In genomic region chr4:144583658-144584057, GRCh38 we compare ENCODE assay signal across 16 cellular contexts.
DNase-seq lines count a peak whose midpoint lies in the region; ATAC-seq and TF ChIP-seq lines count a peak whose summit lies in the region.
"Had no signal": no experiment of that assay in that cellular context is flagged by ENCODE, and none has a peak within 500 bp of the region (broad histone marks: within the 10 kb centered on the region; RNA-seq: fewer than 3 reads in every experiment).

No MANE protein-coding gene starts in this region.

- no peak for ATAC-seq in PC-3
- ATAC-seq in lung (ENCODE audit: insufficient read depth, low FRiP score), result peak; percentile 46

- H3K4me3 Mint-ChIP-seq in activated CD4-positive, alpha-beta T cell treated with anti-CD3 and anti-CD28 coated beads, Interleukin-2, amount 10 ng/mL, durations not matched to agents 7 days and 5 days, result no peak overlapping the region
- H3K4me3 Mint-ChIP-seq: activated CD4-positive, alpha-beta memory T cell treated with anti-CD3 and anti-CD28 coated beads for 36 hours; neural crest cell; stimulated activated naive CD8-positive, alpha-beta T cell treated with anti-CD3 and anti-CD28 coated beads, Interleukin-15, amount 100 ng/mL, for 72 hours had no signal

- H3K4me2 ChIP-seq in PC-3 (ENCODE audit: low read length), result peak overlapping the region; percentile 85

- no peaks in the 10 kb centered on the region for H3K79me2 ChIP-seq in PC-3 (ENCODE audit: low read length)

- H3K4me1 ChIP-seq in PC-3 (ENCODE audit: insufficient read depth, low read length) (peaks cover 59% of the 10 kb centered on the region), lung (ENCODE audit: control insufficient read depth in 2 of 2, insufficient read depth in 2 of 2, low read length in 2 of 2) (peaks cover 0 to 1% of the 10 kb centered on the region in 2 donors)
- H3K4me1 ChIP-seq: ascending aorta had no signal

- CTCF ChIA-PET in PC-3 (lab: Charles Lee), result interaction anchor here (0.6 kb wide), 1 partner anchor 13 kb away, joined by 4 read pairs; no protein-coding TSS in a partner anchor
- CTCF ChIA-PET in activated CD4-positive, alpha-beta T cell treated with anti-CD3 and anti-CD28 coated beads, Interleukin-2, amount 10 ng/mL, durations not matched to agents 7 days and 5 days (lab: Charles Lee), result no interaction called here

- no TSS peak for BruUV-seq in PC-3 (replicated peaks; lab: Mats Ljungman, UMichigan)

- TF ChIP-seq CTCF in AG09309 (IDR thresholded peaks at IDR 0.05; ENCODE audit: control insufficient read depth, insufficient read depth, low read depth, low read length, missing control alignments) (no peak), PC-3 (conservative IDR thresholded peaks at IDR 0.05; ENCODE audit: low read depth, low read length) (no peak), lung (IDR thresholded peaks at IDR 0.05; ENCODE audit: control extremely low read depth, extremely low read depth) (no peak)

- DNase-seq in AG09309 (ENCODE audit: low read depth) (peak; percentile 51), PC-3 (peak; percentile 68), fibroblast of gingiva (ENCODE audit: low read depth) (peak; percentile 65), lung (ENCODE audit: low spot score) (no peak), erythroblast (lab: John Stamatoyannopoulos, UW) (no peak), 8988T (no peak), HPDE6-E6E7 (ENCODE audit: extremely low spot score) (no peak)
- DNase-seq in activated CD4-positive, alpha-beta T cell treated with anti-CD3 and anti-CD28 coated beads, Interleukin-2, amount 10 ng/mL, durations not matched to agents 7 days and 5 days, result no peak
- DNase-seq: activated CD4-positive, alpha-beta memory T cell treated with anti-CD3 and anti-CD28 coated beads for 36 hours; effector CD4-positive, alpha-beta T cell; NCI-H2081; NCI-H774; RPMI8226; stimulated activated naive CD8-positive, alpha-beta T cell treated with anti-CD3 and anti-CD28 coated beads, Interleukin-15, amount 100 ng/mL, for 72 hours had no signal

- H3K27ac Mint-ChIP-seq in activated CD4-positive, alpha-beta T cell treated with anti-CD3 and anti-CD28 coated beads, Interleukin-2, amount 10 ng/mL, durations not matched to agents 7 days and 5 days, result no peak overlapping the region
- H3K27ac Mint-ChIP-seq: activated CD4-positive, alpha-beta memory T cell treated with anti-CD3 and anti-CD28 coated beads for 36 hours; stimulated activated naive CD8-positive, alpha-beta T cell treated with anti-CD3 and anti-CD28 coated beads, Interleukin-15, amount 100 ng/mL, for 72 hours had no signal

- no peaks in the 10 kb centered on the region for H3K36me3 Mint-ChIP-seq in activated CD4-positive, alpha-beta T cell treated with anti-CD3 and anti-CD28 coated beads, Interleukin-2, amount 10 ng/mL, durations not matched to agents 7 days and 5 days (ENCODE audit: low read depth)
- H3K36me3 Mint-ChIP-seq: activated CD4-positive, alpha-beta memory T cell treated with anti-CD3 and anti-CD28 coated beads for 36 hours had no signal

- H3K36me3 ChIP-seq in PC-3 (ENCODE audit: low read depth, low read length) (no peaks in the 10 kb centered on the region), lung (ENCODE audit: control insufficient read depth in 2 of 2, insufficient read depth in 2 of 2, low read length in 2 of 2) (no peaks in the 10 kb centered on the region)
- H3K36me3 ChIP-seq: ascending aorta had no signal

- H3K27me3 Mint-ChIP-seq in activated CD4-positive, alpha-beta T cell treated with anti-CD3 and anti-CD28 coated beads, Interleukin-2, amount 10 ng/mL, durations not matched to agents 7 days and 5 days, result no peaks in the 10 kb centered on the region

- H3K4me1 Mint-ChIP-seq in activated CD4-positive, alpha-beta T cell treated with anti-CD3 and anti-CD28 coated beads, Interleukin-2, amount 10 ng/mL, durations not matched to agents 7 days and 5 days, result no peaks in the 10 kb centered on the region
- H3K4me1 Mint-ChIP-seq: stimulated activated naive CD8-positive, alpha-beta T cell treated with anti-CD3 and anti-CD28 coated beads, Interleukin-15, amount 100 ng/mL, for 72 hours had no signal

- no peaks in the 10 kb centered on the region for H3K9me2 ChIP-seq in PC-3 (replicated peaks; ENCODE audit: low read length)

- H3K9me3 Mint-ChIP-seq in activated CD4-positive, alpha-beta T cell treated with anti-CD3 and anti-CD28 coated beads, Interleukin-2, amount 10 ng/mL, durations not matched to agents 7 days and 5 days, result peaks cover 4% of the 10 kb centered on the region

- POLR2A ChIA-PET in PC-3 (lab: Charles Lee; ENCODE audit: unreplicated experiment), result no interaction called here
- POLR2A ChIA-PET in activated CD4-positive, alpha-beta T cell treated with anti-CD3 and anti-CD28 coated beads, Interleukin-2, amount 10 ng/mL, durations not matched to agents 7 days and 5 days (lab: Charles Lee), result no interaction called here

- no peaks in the 10 kb centered on the region for H4K20me1 ChIP-seq in PC-3 (ENCODE audit: low read length)

- peak overlapping the region; percentile 66 for H3K9ac ChIP-seq in PC-3 (ENCODE audit: low read length)

- H3K27ac ChIP-seq in PC-3 (ENCODE audit: low read length), result peak overlapping the region; percentile 93
- no peak overlapping the region for H3K27ac ChIP-seq in lung (ENCODE audit: low read depth in 1 of 2, low read length in 1 of 2)
- H3K27ac ChIP-seq: ascending aorta had no signal

- intact Hi-C loops in PC-3 (cut with micrococcal nuclease), result loop anchor here (1.0 to 2.0 kb wide), 7 partner anchors 19 to 477 kb away; partner anchors contain the start of gene HHIP

- H3K27me3 ChIP-seq in PC-3 (ENCODE audit: low read length) (no peaks in the 10 kb centered on the region), lung (ENCODE audit: control insufficient read depth, insufficient read depth) (no peaks in the 10 kb centered on the region)
- H3K27me3 ChIP-seq: ascending aorta had no signal

- no peak overlapping the region for H2AFZ ChIP-seq in PC-3 (ENCODE audit: low read length)

- no peak for TF ChIP-seq POLR2A in erythroblast (IDR thresholded peaks at IDR 0.05; ENCODE audit: low read length)

- H3K4me3 ChIP-seq in AG09309 (ENCODE audit: control insufficient read depth, low read depth, low read length), result no peak overlapping the region
- H3K4me3 ChIP-seq in PC-3 (ENCODE audit: low read length), result no peak overlapping the region
- no peak overlapping the region for H3K4me3 ChIP-seq in lung
- H3K4me3 ChIP-seq: ascending aorta had no signal

- H3K9me3 ChIP-seq in PC-3 (ENCODE audit: low read length) (0 out of 2 replicates have a peak, but pooled peaks cover 4% of the 10 kb centered on the region), lung (ENCODE audit: control insufficient read depth in 2 of 2, insufficient read depth in 1 of 2, low read length in 1 of 2) (no peaks in the 10 kb centered on the region)
- H3K9me3 ChIP-seq: ascending aorta had no signal

- peaks cover 16% of the 10 kb centered on the region for H3F3A ChIP-seq in PC-3 (ENCODE audit: low read length, unreplicated experiment)

Comparison
In these comparisons a context has a peak if more than half of its experiments do, and no peak if none do; other contexts are left out.
1. DNase-seq: peak in AG09309 (single experiment), PC-3 (single experiment) and fibroblast of gingiva (single experiment); none in lung (single experiment), erythroblast (0 of 2), 8988T (single experiment), activated CD4-positive, alpha-beta T cell treated with anti-CD3 and anti-CD28 coated beads, Interleukin-2, amount 10 ng/mL, durations not matched to agents 7 days and 5 days (single experiment) and HPDE6-E6E7 (single experiment).